ENCODE assay signal across 2 cellular contexts in the genomic region with DNA sequence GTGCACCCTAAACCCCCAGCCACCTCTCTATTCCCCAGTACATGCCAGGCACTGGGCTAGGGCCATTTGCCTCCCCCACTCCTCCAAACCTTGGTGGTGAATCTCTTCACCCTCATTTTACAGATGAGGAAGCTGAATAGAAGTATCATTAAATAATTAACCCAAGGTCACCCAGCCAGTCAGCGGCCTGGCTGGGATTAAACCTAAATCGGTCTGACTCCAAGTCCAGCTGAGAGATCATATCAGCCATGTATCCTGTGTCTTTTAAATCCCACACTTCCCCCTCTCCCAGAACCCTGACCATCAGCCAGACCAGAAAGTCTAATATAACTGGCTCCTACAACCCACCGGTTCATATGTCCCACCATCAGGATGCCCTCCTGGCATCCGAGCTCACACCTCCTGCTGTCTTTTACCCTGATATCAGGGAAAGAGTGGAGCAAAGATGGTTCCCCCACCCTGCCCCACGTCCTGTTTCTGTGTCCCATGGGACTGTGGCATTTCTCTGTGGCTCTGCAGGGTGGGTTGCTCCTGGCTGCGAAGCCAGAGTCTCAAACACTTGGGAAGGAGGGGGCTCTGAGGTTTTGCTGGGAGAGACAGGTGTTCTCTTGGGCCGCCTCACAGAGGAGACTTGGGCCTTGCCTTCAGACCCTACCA.
TF ChIP-seq lines count a peak whose summit lies in the region.

No MANE protein-coding gene starts in this region.

TF ChIP-seq in A549, 52 proteins besides CTCF, POLR2A, EP300 and RAD21 (continued from another document):
- TF ChIP-seq, protein P1, sequence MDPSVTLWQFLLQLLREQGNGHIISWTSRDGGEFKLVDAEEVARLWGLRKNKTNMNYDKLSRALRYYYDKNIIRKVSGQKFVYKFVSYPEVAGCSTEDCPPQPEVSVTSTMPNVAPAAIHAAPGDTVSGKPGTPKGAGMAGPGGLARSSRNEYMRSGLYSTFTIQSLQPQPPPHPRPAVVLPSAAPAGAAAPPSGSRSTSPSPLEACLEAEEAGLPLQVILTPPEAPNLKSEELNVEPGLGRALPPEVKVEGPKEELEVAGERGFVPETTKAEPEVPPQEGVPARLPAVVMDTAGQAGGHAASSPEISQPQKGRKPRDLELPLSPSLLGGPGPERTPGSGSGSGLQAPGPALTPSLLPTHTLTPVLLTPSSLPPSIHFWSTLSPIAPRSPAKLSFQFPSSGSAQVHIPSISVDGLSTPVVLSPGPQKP (IDR thresholded peaks at IDR 0.05; ENCODE audit: low read depth, low read length): no peak
- TF ChIP-seq, protein P2, sequence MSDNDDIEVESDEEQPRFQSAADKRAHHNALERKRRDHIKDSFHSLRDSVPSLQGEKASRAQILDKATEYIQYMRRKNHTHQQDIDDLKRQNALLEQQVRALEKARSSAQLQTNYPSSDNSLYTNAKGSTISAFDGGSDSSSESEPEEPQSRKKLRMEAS (IDR thresholded peaks at IDR 0.05): no peak
- TF ChIP-seq CBX8 (IDR thresholded peaks at IDR 0.05) (no peak), CBX2 (IDR thresholded peaks at IDR 0.05; ENCODE audit: borderline replicate concordance, low read depth) (no peak), HOXB5 (CRISPR knock-in tag; IDR thresholded peaks at IDR 0.05) (no peak), MYC (IDR thresholded peaks at IDR 0.05; ENCODE audit: borderline replicate concordance, low read length) (no peak), TFCP2L1 (CRISPR knock-in tag; IDR thresholded peaks at IDR 0.05) (no peak), ZNF302 (CRISPR knock-in tag; IDR thresholded peaks at IDR 0.05) (no peak), MAFK (IDR thresholded peaks at IDR 0.05; ENCODE audit: partially characterized antibody) (no peak), KDM5A (IDR thresholded peaks at IDR 0.05) (no peak), RFX5 (IDR thresholded peaks at IDR 0.05) (no peak)

TF ChIP-seq in HEK293, 187 proteins besides CTCF, POLR2A, EP300 and RAD21 (continued from another document):
- TF ChIP-seq, protein P3, sequence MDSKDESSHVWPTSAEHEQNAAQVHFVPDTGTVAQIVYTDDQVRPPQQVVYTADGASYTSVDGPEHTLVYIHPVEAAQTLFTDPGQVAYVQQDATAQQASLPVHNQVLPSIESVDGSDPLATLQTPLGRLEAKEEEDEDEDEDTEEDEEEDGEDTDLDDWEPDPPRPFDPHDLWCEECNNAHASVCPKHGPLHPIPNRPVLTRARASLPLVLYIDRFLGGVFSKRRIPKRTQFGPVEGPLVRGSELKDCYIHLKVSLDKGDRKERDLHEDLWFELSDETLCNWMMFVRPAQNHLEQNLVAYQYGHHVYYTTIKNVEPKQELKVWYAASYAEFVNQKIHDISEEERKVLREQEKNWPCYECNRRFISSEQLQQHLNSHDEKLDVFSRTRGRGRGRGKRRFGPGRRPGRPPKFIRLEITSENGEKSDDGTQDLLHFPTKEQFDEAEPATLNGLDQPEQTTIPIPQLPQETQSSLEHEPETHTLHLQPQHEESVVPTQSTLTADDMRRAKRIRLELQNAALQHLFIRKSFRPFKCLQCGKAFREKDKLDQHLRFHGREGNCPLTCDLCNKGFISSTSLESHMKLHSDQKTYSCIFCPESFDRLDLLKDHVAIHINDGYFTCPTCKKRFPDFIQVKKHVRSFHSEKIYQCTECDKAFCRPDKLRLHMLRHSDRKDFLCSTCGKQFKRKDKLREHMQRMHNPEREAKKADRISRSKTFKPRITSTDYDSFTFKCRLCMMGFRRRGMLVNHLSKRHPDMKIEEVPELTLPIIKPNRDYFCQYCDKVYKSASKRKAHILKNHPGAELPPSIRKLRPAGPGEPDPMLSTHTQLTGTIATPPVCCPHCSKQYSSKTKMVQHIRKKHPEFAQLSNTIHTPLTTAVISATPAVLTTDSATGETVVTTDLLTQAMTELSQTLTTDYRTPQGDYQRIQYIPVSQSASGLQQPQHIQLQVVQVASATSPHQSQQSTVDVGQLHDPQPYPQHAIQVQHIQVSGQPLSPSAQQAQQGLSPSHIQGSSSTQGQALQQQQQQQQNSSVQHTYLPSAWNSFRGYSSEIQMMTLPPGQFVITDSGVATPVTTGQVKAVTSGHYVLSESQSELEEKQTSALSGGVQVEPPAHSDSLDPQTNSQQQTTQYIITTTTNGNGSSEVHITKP (tag by site-specific recombination; IDR thresholded peaks at IDR 0.05): 0 out of 2 replicates have a peak, but pooled peaks have one; percentile 6
- TF ChIP-seq, protein P4, sequence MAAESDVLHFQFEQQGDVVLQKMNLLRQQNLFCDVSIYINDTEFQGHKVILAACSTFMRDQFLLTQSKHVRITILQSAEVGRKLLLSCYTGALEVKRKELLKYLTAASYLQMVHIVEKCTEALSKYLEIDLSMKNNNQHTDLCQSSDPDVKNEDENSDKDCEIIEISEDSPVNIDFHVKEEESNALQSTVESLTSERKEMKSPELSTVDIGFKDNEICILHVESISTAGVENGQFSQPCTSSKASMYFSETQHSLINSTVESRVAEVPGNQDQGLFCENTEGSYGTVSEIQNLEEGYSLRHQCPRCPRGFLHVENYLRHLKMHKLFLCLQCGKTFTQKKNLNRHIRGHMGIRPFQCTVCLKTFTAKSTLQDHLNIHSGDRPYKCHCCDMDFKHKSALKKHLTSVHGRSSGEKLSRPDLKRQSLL (tag by site-specific recombination; IDR thresholded peaks at IDR 0.05): no peak
TF ChIP-seq in HEK293: peak in this region for 1.
